Comparison of ENCODE assay signal across 30 cellular contexts in genomic region chr7:120827719-120828118, GRCh38. TPM values are rescaled to one million over a fixed set of nuclear protein-coding genes. Genes with fewer than 3 reads are reported as not detected.
"Had no signal": no experiment of that assay in that cellular context is flagged by ENCODE, and none has a peak within 500 bp of the region (broad histone marks: within the 10 kb centered on the region; RNA-seq: fewer than 3 reads in every experiment).

No MANE protein-coding gene starts in this region.

- ATAC-seq: left colon; lower lobe of right lung; naive thymus-derived CD4-positive, alpha-beta T cell; natural killer cell treated with Interleukin-12 subunit alpha and Interleukin-12 subunit beta and Interleukin-15 and Interleukin-18, amount 100 ng/mL, for 72 hours; psoas muscle; sciatic nerve; stimulated activated effector memory CD8-positive, alpha-beta T cell treated with anti-CD3 and anti-CD28 coated beads, Interleukin-12 subunit alpha, Interleukin-12 subunit beta, amount 100 ng/mL, for 72 hours had no signal

- H3K27me3 ChIP-seq: heart left ventricle, suprapubic skin, tibial artery, uterus had no signal

- H3K4me3 ChIP-seq: heart left ventricle, left ventricle myocardium inferior, lower lobe of right lung, psoas muscle, skin epidermis, suprapubic skin, thoracic aorta, tibial artery, uterus had no signal

- FAIRE-seq: kidney had no signal

- H3K4me1 ChIP-seq: lower lobe of right lung, parathyroid adenoma, psoas muscle, suprapubic skin, tibial artery, uterus had no signal

- DNase-seq: heart left ventricle; hypothalamus; immature natural killer cell; kidney; left colon; left ventricle myocardium inferior; lower lobe of right lung; mammary epithelial cell; mesendoderm; naive thymus-derived CD4-positive, alpha-beta T cell; nucleus accumbens; psoas muscle; stimulated activated CD4-positive, alpha-beta T cell treated with anti-CD3 and anti-CD28 coated beads, Interleukin-12 subunit alpha, Interleukin-12 subunit beta, amount 100 ng/mL, for 4 hours; stimulated activated CD4-positive, alpha-beta T cell treated with anti-CD3 and anti-CD28 coated beads, Interleukin-15, amount 100 ng/mL, for 24 hours; stimulated activated CD4-positive, alpha-beta T cell treated with anti-CD3 and anti-CD28 coated beads, Interleukin-2, amount 100 ng/mL, for 24 hours; stimulated activated CD4-positive, alpha-beta T cell treated with anti-CD3 and anti-CD28 coated beads, Interleukin-4, amount 100 ng/mL, for 1 hour; stimulated activated naive CD4-positive, alpha-beta T cell; tibial artery; uterus had no signal

- H3K9ac ChIP-seq: parathyroid adenoma had no signal

- H3K79me2 ChIP-seq: parathyroid adenoma had no signal

- H3K36me3 ChIP-seq: lower lobe of right lung, suprapubic skin, thoracic aorta, uterus had no signal

- H3K9me3 ChIP-seq: lower lobe of right lung, suprapubic skin, thoracic aorta, tibial artery, uterus had no signal

- H3K36me3 Mint-ChIP-seq: immature natural killer cell; natural killer cell treated with Interleukin-12 subunit alpha and Interleukin-12 subunit beta and Interleukin-15 and Interleukin-18, amount 100 ng/mL, for 72 hours; stimulated activated effector memory CD8-positive, alpha-beta T cell treated with anti-CD3 and anti-CD28 coated beads, Interleukin-12 subunit alpha, Interleukin-12 subunit beta, amount 100 ng/mL, for 72 hours had no signal

- H3K9me3 Mint-ChIP-seq: stimulated activated effector memory CD8-positive, alpha-beta T cell treated with anti-CD3 and anti-CD28 coated beads, Interleukin-12 subunit alpha, Interleukin-12 subunit beta, amount 100 ng/mL, for 72 hours; stimulated activated naive CD8-positive, alpha-beta T cell treated with anti-CD3 and anti-CD28 coated beads, Interleukin-15, Interleukin-2, amounts not matched to agents 100 ng/mL and 50 ng/mL, for 24 hours had no signal

- H3K27ac Mint-ChIP-seq: immature natural killer cell; mesothelial cell of epicardium; naive thymus-derived CD4-positive, alpha-beta T cell; natural killer cell treated with Interleukin-12 subunit alpha and Interleukin-12 subunit beta and Interleukin-15 and Interleukin-18, amount 100 ng/mL, for 72 hours; stimulated activated effector memory CD8-positive, alpha-beta T cell treated with anti-CD3 and anti-CD28 coated beads, Interleukin-12 subunit alpha, Interleukin-12 subunit beta, amount 100 ng/mL, for 72 hours; stimulated activated naive CD8-positive, alpha-beta T cell treated with anti-CD3 and anti-CD28 coated beads, Interleukin-15, Interleukin-2, amounts not matched to agents 100 ng/mL and 50 ng/mL, for 24 hours; type B pancreatic cell had no signal

- H2AFZ ChIP-seq: parathyroid adenoma had no signal

- H3K27ac ChIP-seq: heart left ventricle, left ventricle myocardium inferior, lower lobe of right lung, parathyroid adenoma, psoas muscle, skin epidermis, suprapubic skin, thoracic aorta, tibial artery, uterus had no signal

RNA-seq across cellular contexts. Expression of gene TSPAN12, which starts 30.2 kb away (rescaled TPM):
- total RNA-seq: mononuclear cell; naive thymus-derived CD4-positive, alpha-beta T cell; natural killer cell treated with Interleukin-12 subunit alpha and Interleukin-12 subunit beta and Interleukin-15 and Interleukin-18, amount 100 ng/mL, for 72 hours had no signal
- polyA plus RNA-seq: immature natural killer cell; naive thymus-derived CD4-positive, alpha-beta T cell had no signal
